17 cellular contexts compared by ENCODE assay signal in the genomic region with DNA sequence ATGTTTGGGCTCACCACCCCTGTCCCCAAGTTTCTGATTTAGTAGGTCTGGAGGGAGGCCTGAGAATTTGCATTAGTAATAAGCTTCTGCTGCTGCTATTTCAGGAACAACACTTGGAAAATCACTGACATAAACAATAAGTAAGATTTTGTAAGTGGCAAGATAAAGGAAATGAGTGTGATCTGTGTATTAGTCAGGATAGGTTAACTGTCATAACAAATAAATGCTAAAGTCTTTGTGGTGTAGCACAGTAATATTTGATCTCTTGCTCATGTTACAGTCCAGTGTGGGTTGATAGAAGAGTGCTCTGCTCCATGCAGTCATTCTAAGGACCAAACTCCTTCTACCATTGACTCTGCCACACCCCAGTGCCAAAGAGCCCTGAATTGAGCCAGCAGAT.
DNase-seq lines count a peak whose midpoint lies in the region; TF ChIP-seq lines count a peak whose summit lies in the region.
"Had no signal": no experiment of that assay in that cellular context is flagged by ENCODE, and none has a peak within 500 bp of the region (broad histone marks: within the 10 kb centered on the region; RNA-seq: fewer than 3 reads in every experiment).

No MANE protein-coding gene starts in this region.

- POLR2A ChIA-PET in activated CD4-positive, alpha-beta memory T cell treated with anti-CD3 and anti-CD28 coated beads for 36 hours (lab: Charles Lee), result no interaction called here
- POLR2A ChIA-PET in activated CD4-positive, alpha-beta memory T cell treated with anti-CD3 and anti-CD28 coated beads, Interleukin-2, amount 10 ng/mL, durations not matched to agents 7 days and 5 days (lab: Charles Lee), result no interaction called here

- no peaks in the 10 kb centered on the region for H3K9me3 ChIP-seq in smooth muscle cell (replicated peaks; ENCODE audit: low read depth)
- H3K9me3 ChIP-seq: sigmoid colon, tibial artery had no signal

- intact Hi-C loops in activated CD4-positive, alpha-beta memory T cell treated with anti-CD3 and anti-CD28 coated beads for 36 hours (cut with micrococcal nuclease), result loop anchor here (2.0 to 10.0 kb wide), 2 partner anchors 65 to 617 kb away; no protein-coding TSS in a partner anchor

- no peak for TF ChIP-seq CTCF in smooth muscle cell (IDR thresholded peaks at IDR 0.05; ENCODE audit: borderline replicate concordance, insufficient read depth, poor library complexity, severe bottlenecking)

- H3K27me3 ChIP-seq in smooth muscle cell (ENCODE audit: low read depth), result no peaks in the 10 kb centered on the region
- H3K27me3 ChIP-seq: sigmoid colon, tibial artery had no signal

- H3K9ac ChIP-seq in smooth muscle cell (ENCODE audit: low read depth), result no peak overlapping the region

- no peaks in the 10 kb centered on the region for H3K4me1 ChIP-seq in smooth muscle cell (ENCODE audit: low read depth)
- H3K4me1 ChIP-seq: sigmoid colon had no signal

- no peaks in the 10 kb centered on the region for H3K36me3 Mint-ChIP-seq in activated CD4-positive, alpha-beta memory T cell treated with anti-CD3 and anti-CD28 coated beads for 36 hours
- no peaks in the 10 kb centered on the region for H3K36me3 Mint-ChIP-seq in activated CD4-positive, alpha-beta memory T cell treated with anti-CD3 and anti-CD28 coated beads, Interleukin-2, amount 10 ng/mL, durations not matched to agents 7 days and 5 days (ENCODE audit: low read depth)
- H3K36me3 Mint-ChIP-seq: mesothelial cell of epicardium had no signal

- no peaks in the 10 kb centered on the region for H3K79me2 ChIP-seq in smooth muscle cell (ENCODE audit: low read depth)

- no peak overlapping the region for H3K4me3 ChIP-seq in smooth muscle cell
- H3K4me3 ChIP-seq: sigmoid colon, tibial artery had no signal

- H3K27ac ChIP-seq in epithelial cell of prostate (peak overlapping the region; percentile 62), smooth muscle cell (ENCODE audit: low read depth) (peak overlapping the region; percentile 15)
- H3K27ac ChIP-seq: sigmoid colon, tibial artery had no signal

- peaks cover 4% of the 10 kb centered on the region for H3K4me1 Mint-ChIP-seq in activated CD4-positive, alpha-beta memory T cell treated with anti-CD3 and anti-CD28 coated beads for 36 hours (ENCODE audit: low read depth)
- H3K4me1 Mint-ChIP-seq in activated CD4-positive, alpha-beta memory T cell treated with anti-CD3 and anti-CD28 coated beads, Interleukin-2, amount 10 ng/mL, durations not matched to agents 7 days and 5 days, result no peaks in the 10 kb centered on the region
- H3K4me1 Mint-ChIP-seq: mesothelial cell of epicardium had no signal

- H3K27ac Mint-ChIP-seq in activated CD4-positive, alpha-beta memory T cell treated with anti-CD3 and anti-CD28 coated beads for 36 hours, result no peak overlapping the region
- H3K27ac Mint-ChIP-seq in activated CD4-positive, alpha-beta memory T cell treated with anti-CD3 and anti-CD28 coated beads, Interleukin-2, amount 10 ng/mL, durations not matched to agents 7 days and 5 days, result no peak overlapping the region
- H3K27ac Mint-ChIP-seq: mesothelial cell of epicardium had no signal

- H2AFZ ChIP-seq in smooth muscle cell (ENCODE audit: low read depth), result no peak overlapping the region

- no peaks in the 10 kb centered on the region for H3F3A ChIP-seq in smooth muscle cell (ENCODE audit: low read depth)

- no peaks in the 10 kb centered on the region for H3K27me3 Mint-ChIP-seq in activated CD4-positive, alpha-beta memory T cell treated with anti-CD3 and anti-CD28 coated beads for 36 hours
- H3K27me3 Mint-ChIP-seq in activated CD4-positive, alpha-beta memory T cell treated with anti-CD3 and anti-CD28 coated beads, Interleukin-2, amount 10 ng/mL, durations not matched to agents 7 days and 5 days, result no peaks in the 10 kb centered on the region

- no peak overlapping the region for H3K4me2 ChIP-seq in smooth muscle cell

- DNase-seq in activated CD4-positive, alpha-beta memory T cell treated with anti-CD3 and anti-CD28 coated beads for 36 hours, result peak; percentile 10
- no peak for DNase-seq in activated CD4-positive, alpha-beta memory T cell treated with anti-CD3 and anti-CD28 coated beads, Interleukin-2, amount 10 ng/mL, durations not matched to agents 7 days and 5 days
- DNase-seq in NCI-H226 (peak; percentile 33), epithelial cell of prostate (ENCODE audit: low read depth, low spot score) (peak; percentile 52), smooth muscle cell (lab: John Stamatoyannopoulos, UW; ENCODE audit: unreplicated experiment) (no peak), NCI-H2029 (lab: John Stamatoyannopoulos, UW) (no peak), superior temporal gyrus (ENCODE audit: extremely low spot score) (no peak)
- no peak for DNase-seq in activated effector memory CD4-positive, alpha-beta T cell treated with anti-CD3 and anti-CD28 coated beads, Interleukin-2, amount 50 U/mL, for 16 hours
- DNase-seq: activated CD4-positive, alpha-beta T cell treated with anti-CD3 and anti-CD28 coated beads for 4 hours; activated T-cell treated with anti-CD3 and anti-CD28 coated beads, Interleukin-2, amount 50 U/mL, for 1 hour; cerebellar nuclear complex; SIG-M5; sigmoid colon; stimulated activated CD4-positive, alpha-beta T cell treated with anti-CD3 and anti-CD28 coated beads, Interleukin-2, amount 100 ng/mL, for 48 hours; stimulated activated CD8-positive, alpha-beta memory T cell treated with anti-CD3 and anti-CD28 coated beads, Interleukin-4, amount 100 ng/mL, for 48 hours; tibial artery had no signal

- H3K9me3 Mint-ChIP-seq in activated CD4-positive, alpha-beta memory T cell treated with anti-CD3 and anti-CD28 coated beads for 36 hours, result no peaks in the 10 kb centered on the region
- H3K9me3 Mint-ChIP-seq in activated CD4-positive, alpha-beta memory T cell treated with anti-CD3 and anti-CD28 coated beads, Interleukin-2, amount 10 ng/mL, durations not matched to agents 7 days and 5 days, result no peaks in the 10 kb centered on the region
- H3K9me3 Mint-ChIP-seq: mesothelial cell of epicardium had no signal

- CTCF ChIA-PET in activated CD4-positive, alpha-beta memory T cell treated with anti-CD3 and anti-CD28 coated beads for 36 hours (lab: Charles Lee), result no interaction called here
- CTCF ChIA-PET in activated CD4-positive, alpha-beta memory T cell treated with anti-CD3 and anti-CD28 coated beads, Interleukin-2, amount 10 ng/mL, durations not matched to agents 7 days and 5 days (lab: Charles Lee), result no interaction called here

- peaks cover 4% of the 10 kb centered on the region for H4K20me1 ChIP-seq in smooth muscle cell (ENCODE audit: low read depth)

- H3K36me3 ChIP-seq in smooth muscle cell (ENCODE audit: low read depth), result no peaks in the 10 kb centered on the region
- H3K36me3 ChIP-seq: sigmoid colon, tibial artery had no signal

- H3K4me3 Mint-ChIP-seq in activated CD4-positive, alpha-beta memory T cell treated with anti-CD3 and anti-CD28 coated beads for 36 hours, result no peak overlapping the region
- H3K4me3 Mint-ChIP-seq in activated CD4-positive, alpha-beta memory T cell treated with anti-CD3 and anti-CD28 coated beads, Interleukin-2, amount 10 ng/mL, durations not matched to agents 7 days and 5 days, result no peak overlapping the region
- H3K4me3 Mint-ChIP-seq: mesothelial cell of epicardium had no signal

Comparison
In these comparisons a context has a peak if more than half of its experiments do, and no peak if none do; other contexts are left out.
1. DNase-seq: peak in activated CD4-positive, alpha-beta memory T cell treated with anti-CD3 and anti-CD28 coated beads for 36 hours (single experiment), NCI-H226 (single experiment) and epithelial cell of prostate (single experiment); none in activated CD4-positive, alpha-beta memory T cell treated with anti-CD3 and anti-CD28 coated beads, Interleukin-2, amount 10 ng/mL, durations not matched to agents 7 days and 5 days (single experiment), smooth muscle cell (single experiment), NCI-H2029 (single experiment), superior temporal gyrus (single experiment) and activated effector memory CD4-positive, alpha-beta T cell treated with anti-CD3 and anti-CD28 coated beads, Interleukin-2, amount 50 U/mL, for 16 hours (single experiment).